Comparison of ENCODE assay signal across 8 cellular contexts in genomic region chr5:173745123-173745522, GRCh38.
DNase-seq lines count a peak whose midpoint lies in the region; ATAC-seq, FAIRE-seq and TF ChIP-seq lines count a peak whose summit lies in the region.

No MANE protein-coding gene starts in this region.

- no peaks in the 10 kb centered on the region for H3K9me2 ChIP-seq in GM23338 (ENCODE audit: insufficient read depth)

- H3K9me3 ChIP-seq in lower lobe of right lung = no peaks in the 10 kb centered on the region

- H3F3A ChIP-seq in GM23338 (replicated peaks; ENCODE audit: low read depth) = no peaks in the 10 kb centered on the region

- H3K36me3 ChIP-seq in GM23338 (ENCODE audit: insufficient read depth) (no peaks in the 10 kb centered on the region), lower lobe of right lung (no peaks in the 10 kb centered on the region)

- peaks cover 39% of the 10 kb centered on the region for H3K4me1 Mint-ChIP-seq in GM23338

- TF ChIP-seq CTCF in GM23338 (conservative IDR thresholded peaks at IDR 0.05; ENCODE audit: low read depth in 2 of 2) (no peak), lower lobe of right lung (IDR thresholded peaks at IDR 0.05) (no peak), D721Med (IDR thresholded peaks at IDR 0.05; ENCODE audit: insufficient read depth, missing control alignments) (no peak)

- H3K36me3 Mint-ChIP-seq in GM23338 (ENCODE audit: low read depth) = peaks cover 7% of the 10 kb centered on the region; the same call in 2 of the 3 replicates

- intact Hi-C loops in lower lobe of right lung (cut with DNase I) = no loop called here

- peak overlapping the region; percentile 45 for H3K4me3 Mint-ChIP-seq in GM23338

- H3K27ac ChIP-seq in GM23338 (ENCODE audit: low read depth) (peak overlapping the region; percentile 92), lower lobe of right lung (no peak overlapping the region)

- H3K27me3 Mint-ChIP-seq in GM23338 (ENCODE audit: insufficient read depth, low read depth, poor library complexity) = peaks cover 2% of the 10 kb centered on the region

- DNase-seq in GM23338 (ENCODE audit: low spot score) (peak; percentile 27), NCI-H146 treated with DMSO at 0.1 percent for 48 hours (lab: John Stamatoyannopoulos, UW; ENCODE audit: unreplicated experiment) (peak; percentile 41), lower lobe of right lung (no peak), LoVo (ENCODE audit: low spot score) (no peak), D721Med (ENCODE audit: insufficient read length, low spot score) (no peak), NCI-H2081 treated with DMSO at 0.1 percent for 48 hours (lab: John Stamatoyannopoulos, UW) (no peak), D341Med (ENCODE audit: low spot score) (no peak)

- H3K27me3 ChIP-seq in GM23338 (ENCODE audit: insufficient read depth) (no peaks in the 10 kb centered on the region), lower lobe of right lung (ENCODE audit: low read depth) (no peaks in the 10 kb centered on the region)

- ATAC-seq in GM18511 (IDR thresholded peaks at IDR 0.05; ENCODE audit: unreplicated experiment) (peak; percentile 50), GM23338 (peak; percentile 47), lower lobe of right lung (peak; percentile 36 to 37)

- peak overlapping the region; percentile 92 for H3K27ac Mint-ChIP-seq in GM23338

- peaks cover 9% of the 10 kb centered on the region; the same call in 1 of the 2 replicates for H3K79me2 ChIP-seq in GM23338 (replicated peaks; ENCODE audit: insufficient read depth)

- H3K4me1 ChIP-seq in GM23338 (ENCODE audit: insufficient read depth) (peaks cover 38% of the 10 kb centered on the region), lower lobe of right lung (peaks cover 13% of the 10 kb centered on the region)

- peak overlapping the region; percentile 30 for H3K4me3 ChIP-seq in GM23338
- no peak overlapping the region for H3K4me3 ChIP-seq in lower lobe of right lung

- no peaks in the 10 kb centered on the region for H4K20me1 ChIP-seq in GM23338 (replicated peaks; ENCODE audit: insufficient read depth)

- no peaks in the 10 kb centered on the region; the same call in 1 of the 3 replicates for H3K9me3 Mint-ChIP-seq in GM23338

- FAIRE-seq in D721Med (lab: Jason Lieb, UNC) = no peak

- H3K4me2 ChIP-seq in GM23338 = peak overlapping the region; percentile 69

- H2AFZ ChIP-seq in GM23338 = no peak overlapping the region; the same call in 1 of the 2 replicates

TF ChIP-seq in GM23338, 12 proteins besides CTCF, POLR2A, EP300 and RAD21 (continues in another document):
- TF ChIP-seq JUNB (IDR thresholded peaks at IDR 0.05; ENCODE audit: unreplicated experiment) = no peak
- no peak for TF ChIP-seq POLR2AphosphoS5 (IDR thresholded peaks at IDR 0.05; ENCODE audit: low read depth)
- TF ChIP-seq STAT1 (IDR thresholded peaks at IDR 0.05; ENCODE audit: unreplicated experiment) = no peak
- no peak for TF ChIP-seq REST (IDR thresholded peaks at IDR 0.05; ENCODE audit: unreplicated experiment)
- no peak for TF ChIP-seq EZH2phosphoT487 (IDR thresholded peaks at IDR 0.05; ENCODE audit: unreplicated experiment)
- TF ChIP-seq ZNF331 (CRISPR knock-in tag; IDR thresholded peaks at IDR 0.05; ENCODE audit: low read depth) = no peak
- TF ChIP-seq ZNF462 (CRISPR knock-in tag; IDR thresholded peaks at IDR 0.05) = no peak
- no peak for TF ChIP-seq CREB1 (CRISPR knock-in tag; IDR thresholded peaks at IDR 0.05; ENCODE audit: low read depth)
- no peak for TF ChIP-seq ETS1 (IDR thresholded peaks at IDR 0.05)
- no peak for TF ChIP-seq NANOG (IDR thresholded peaks at IDR 0.05; ENCODE audit: borderline replicate concordance)
- TF ChIP-seq EZH2 (IDR thresholded peaks at IDR 0.05; ENCODE audit: low read depth, unreplicated experiment) = no peak

Comparison
In these comparisons a context has a peak if more than half of its experiments do, and no peak if none do; other contexts are left out.
1. DNase-seq: peak in GM23338 (single experiment) and NCI-H146 treated with DMSO at 0.1 percent for 48 hours (single experiment); none in lower lobe of right lung (single experiment), LoVo (single experiment), D721Med (single experiment), NCI-H2081 treated with DMSO at 0.1 percent for 48 hours (single experiment) and D341Med (single experiment).
2. Peak in every context shown above with its lines, with median percentiles within 50 percentile points of each other: ATAC-seq.